ENCODE assay signal across 1 cellular context in the genomic region with DNA sequence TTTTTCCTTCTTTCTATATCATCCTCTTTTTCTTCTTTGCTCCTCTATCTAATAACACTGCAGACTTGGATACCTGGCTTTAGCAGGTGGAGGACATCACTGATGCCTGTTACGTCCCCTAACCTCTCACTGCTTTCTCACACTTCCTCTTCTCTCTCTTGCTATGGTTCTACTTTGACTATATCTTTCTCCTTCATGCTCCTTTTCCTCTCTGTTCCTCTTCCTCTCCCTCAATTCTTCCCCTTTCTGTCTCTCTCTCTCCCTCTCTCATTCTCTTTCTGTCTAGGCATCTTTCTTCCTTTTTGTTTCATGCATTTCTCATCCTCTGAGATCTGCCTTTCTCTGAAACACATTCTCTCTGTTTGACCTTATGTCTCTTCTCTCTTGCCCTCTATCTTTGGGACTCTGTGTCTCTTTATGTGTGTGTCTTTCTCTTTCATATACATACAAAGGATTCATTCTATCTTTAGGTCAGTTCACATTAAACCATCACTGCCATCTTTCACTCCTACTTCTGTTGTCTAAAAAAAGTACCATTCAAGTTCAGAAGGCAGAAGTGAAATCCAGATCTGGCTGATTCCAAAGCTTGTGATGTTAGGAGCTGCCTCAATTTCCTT.
A peak's percentile ranks its signal among the peaks of the same experiment; 100 is the strongest.
TF ChIP-seq lines count a peak whose summit lies in the region.

No MANE protein-coding gene starts in this region.

TF ChIP-seq in GM12878, 131 proteins besides CTCF, POLR2A, EP300 and RAD21 (continued from another document):
- 0 out of 2 replicates have a peak, but pooled peaks have one; percentile 33 for TF ChIP-seq NFIC (IDR thresholded peaks at IDR 0.05; ENCODE audit: low read depth, low read length)
- TF ChIP-seq DPF2 (IDR thresholded peaks at IDR 0.05): 0 out of 2 replicates have a peak, but pooled peaks have one; percentile 15
- 0 out of 2 replicates have a peak, but pooled peaks have one; percentile 6 for TF ChIP-seq RUNX3 (IDR thresholded peaks at IDR 0.05; ENCODE audit: low read length)
- no peak for TF ChIP-seq ASH2L (IDR thresholded peaks at IDR 0.05; ENCODE audit: borderline replicate concordance, low read depth)
- no peak for TF ChIP-seq CBX3 (IDR thresholded peaks at IDR 0.05; ENCODE audit: borderline replicate concordance, low read depth)
- TF ChIP-seq JUNB (IDR thresholded peaks at IDR 0.05): peak; percentile 64
- TF ChIP-seq CBX5 (IDR thresholded peaks at IDR 0.05; ENCODE audit: low read depth): no peak
- no peak for TF ChIP-seq PML (IDR thresholded peaks at IDR 0.05; ENCODE audit: low read length)
- peak; percentile 80 to 81; a peak in 3 of 4 replicates for TF ChIP-seq IKZF2 (IDR thresholded peaks at IDR 0.05)
- TF ChIP-seq, protein P1, sequence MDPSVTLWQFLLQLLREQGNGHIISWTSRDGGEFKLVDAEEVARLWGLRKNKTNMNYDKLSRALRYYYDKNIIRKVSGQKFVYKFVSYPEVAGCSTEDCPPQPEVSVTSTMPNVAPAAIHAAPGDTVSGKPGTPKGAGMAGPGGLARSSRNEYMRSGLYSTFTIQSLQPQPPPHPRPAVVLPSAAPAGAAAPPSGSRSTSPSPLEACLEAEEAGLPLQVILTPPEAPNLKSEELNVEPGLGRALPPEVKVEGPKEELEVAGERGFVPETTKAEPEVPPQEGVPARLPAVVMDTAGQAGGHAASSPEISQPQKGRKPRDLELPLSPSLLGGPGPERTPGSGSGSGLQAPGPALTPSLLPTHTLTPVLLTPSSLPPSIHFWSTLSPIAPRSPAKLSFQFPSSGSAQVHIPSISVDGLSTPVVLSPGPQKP (IDR thresholded peaks at IDR 0.05; ENCODE audit: low read depth, low read length): no peak
- TF ChIP-seq IKZF1 (conservative IDR thresholded peaks at IDR 0.05): peak; percentile 48
- TF ChIP-seq BACH1 (IDR thresholded peaks at IDR 0.05; ENCODE audit: borderline replicate concordance): no peak
- peak; percentile 22 for TF ChIP-seq MEF2B (IDR thresholded peaks at IDR 0.05; ENCODE audit: partially characterized antibody, poor library complexity, severe bottlenecking)
- TF ChIP-seq BHLHE40 (IDR thresholded peaks at IDR 0.05; ENCODE audit: borderline replicate concordance in 1 of 2, low read depth in 2 of 2, low read length in 1 of 2): no peak
- TF ChIP-seq, protein P2, sequence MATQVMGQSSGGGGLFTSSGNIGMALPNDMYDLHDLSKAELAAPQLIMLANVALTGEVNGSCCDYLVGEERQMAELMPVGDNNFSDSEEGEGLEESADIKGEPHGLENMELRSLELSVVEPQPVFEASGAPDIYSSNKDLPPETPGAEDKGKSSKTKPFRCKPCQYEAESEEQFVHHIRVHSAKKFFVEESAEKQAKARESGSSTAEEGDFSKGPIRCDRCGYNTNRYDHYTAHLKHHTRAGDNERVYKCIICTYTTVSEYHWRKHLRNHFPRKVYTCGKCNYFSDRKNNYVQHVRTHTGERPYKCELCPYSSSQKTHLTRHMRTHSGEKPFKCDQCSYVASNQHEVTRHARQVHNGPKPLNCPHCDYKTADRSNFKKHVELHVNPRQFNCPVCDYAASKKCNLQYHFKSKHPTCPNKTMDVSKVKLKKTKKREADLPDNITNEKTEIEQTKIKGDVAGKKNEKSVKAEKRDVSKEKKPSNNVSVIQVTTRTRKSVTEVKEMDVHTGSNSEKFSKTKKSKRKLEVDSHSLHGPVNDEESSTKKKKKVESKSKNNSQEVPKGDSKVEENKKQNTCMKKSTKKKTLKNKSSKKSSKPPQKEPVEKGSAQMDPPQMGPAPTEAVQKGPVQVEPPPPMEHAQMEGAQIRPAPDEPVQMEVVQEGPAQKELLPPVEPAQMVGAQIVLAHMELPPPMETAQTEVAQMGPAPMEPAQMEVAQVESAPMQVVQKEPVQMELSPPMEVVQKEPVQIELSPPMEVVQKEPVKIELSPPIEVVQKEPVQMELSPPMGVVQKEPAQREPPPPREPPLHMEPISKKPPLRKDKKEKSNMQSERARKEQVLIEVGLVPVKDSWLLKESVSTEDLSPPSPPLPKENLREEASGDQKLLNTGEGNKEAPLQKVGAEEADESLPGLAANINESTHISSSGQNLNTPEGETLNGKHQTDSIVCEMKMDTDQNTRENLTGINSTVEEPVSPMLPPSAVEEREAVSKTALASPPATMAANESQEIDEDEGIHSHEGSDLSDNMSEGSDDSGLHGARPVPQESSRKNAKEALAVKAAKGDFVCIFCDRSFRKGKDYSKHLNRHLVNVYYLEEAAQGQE (IDR thresholded peaks at IDR 0.05; ENCODE audit: low read depth, low read length): no peak
- TF ChIP-seq EED (IDR thresholded peaks at IDR 0.05; ENCODE audit: low read depth): peak; percentile 78
- no peak for TF ChIP-seq KLF5 (IDR thresholded peaks at IDR 0.05; ENCODE audit: partially characterized antibody)
- TF ChIP-seq, protein P3, sequence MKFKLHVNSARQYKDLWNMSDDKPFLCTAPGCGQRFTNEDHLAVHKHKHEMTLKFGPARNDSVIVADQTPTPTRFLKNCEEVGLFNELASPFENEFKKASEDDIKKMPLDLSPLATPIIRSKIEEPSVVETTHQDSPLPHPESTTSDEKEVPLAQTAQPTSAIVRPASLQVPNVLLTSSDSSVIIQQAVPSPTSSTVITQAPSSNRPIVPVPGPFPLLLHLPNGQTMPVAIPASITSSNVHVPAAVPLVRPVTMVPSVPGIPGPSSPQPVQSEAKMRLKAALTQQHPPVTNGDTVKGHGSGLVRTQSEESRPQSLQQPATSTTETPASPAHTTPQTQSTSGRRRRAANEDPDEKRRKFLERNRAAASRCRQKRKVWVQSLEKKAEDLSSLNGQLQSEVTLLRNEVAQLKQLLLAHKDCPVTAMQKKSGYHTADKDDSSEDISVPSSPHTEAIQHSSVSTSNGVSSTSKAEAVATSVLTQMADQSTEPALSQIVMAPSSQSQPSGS (IDR thresholded peaks at IDR 0.05; ENCODE audit: low read length): no peak
- peak; percentile 67 for TF ChIP-seq NBN (IDR thresholded peaks at IDR 0.05)
- peak; percentile 21; the same call in 1 of the 2 replicates for TF ChIP-seq TCF3 (IDR thresholded peaks at IDR 0.05; ENCODE audit: borderline replicate concordance, insufficient read depth, low read depth, low read length)
- no peak for TF ChIP-seq CHD2 (IDR thresholded peaks at IDR 0.05; ENCODE audit: borderline replicate concordance, low read depth, low read length)
- TF ChIP-seq NFXL1 (IDR thresholded peaks at IDR 0.05; ENCODE audit: borderline replicate concordance): no peak
- TF ChIP-seq IRF4 (IDR thresholded peaks at IDR 0.05; ENCODE audit: low read depth, low read length): peak; percentile 38; the same call in 1 of the 2 replicates
- peak; percentile 92 for TF ChIP-seq HDGF (IDR thresholded peaks at IDR 0.05)
- TF ChIP-seq, protein P4, sequence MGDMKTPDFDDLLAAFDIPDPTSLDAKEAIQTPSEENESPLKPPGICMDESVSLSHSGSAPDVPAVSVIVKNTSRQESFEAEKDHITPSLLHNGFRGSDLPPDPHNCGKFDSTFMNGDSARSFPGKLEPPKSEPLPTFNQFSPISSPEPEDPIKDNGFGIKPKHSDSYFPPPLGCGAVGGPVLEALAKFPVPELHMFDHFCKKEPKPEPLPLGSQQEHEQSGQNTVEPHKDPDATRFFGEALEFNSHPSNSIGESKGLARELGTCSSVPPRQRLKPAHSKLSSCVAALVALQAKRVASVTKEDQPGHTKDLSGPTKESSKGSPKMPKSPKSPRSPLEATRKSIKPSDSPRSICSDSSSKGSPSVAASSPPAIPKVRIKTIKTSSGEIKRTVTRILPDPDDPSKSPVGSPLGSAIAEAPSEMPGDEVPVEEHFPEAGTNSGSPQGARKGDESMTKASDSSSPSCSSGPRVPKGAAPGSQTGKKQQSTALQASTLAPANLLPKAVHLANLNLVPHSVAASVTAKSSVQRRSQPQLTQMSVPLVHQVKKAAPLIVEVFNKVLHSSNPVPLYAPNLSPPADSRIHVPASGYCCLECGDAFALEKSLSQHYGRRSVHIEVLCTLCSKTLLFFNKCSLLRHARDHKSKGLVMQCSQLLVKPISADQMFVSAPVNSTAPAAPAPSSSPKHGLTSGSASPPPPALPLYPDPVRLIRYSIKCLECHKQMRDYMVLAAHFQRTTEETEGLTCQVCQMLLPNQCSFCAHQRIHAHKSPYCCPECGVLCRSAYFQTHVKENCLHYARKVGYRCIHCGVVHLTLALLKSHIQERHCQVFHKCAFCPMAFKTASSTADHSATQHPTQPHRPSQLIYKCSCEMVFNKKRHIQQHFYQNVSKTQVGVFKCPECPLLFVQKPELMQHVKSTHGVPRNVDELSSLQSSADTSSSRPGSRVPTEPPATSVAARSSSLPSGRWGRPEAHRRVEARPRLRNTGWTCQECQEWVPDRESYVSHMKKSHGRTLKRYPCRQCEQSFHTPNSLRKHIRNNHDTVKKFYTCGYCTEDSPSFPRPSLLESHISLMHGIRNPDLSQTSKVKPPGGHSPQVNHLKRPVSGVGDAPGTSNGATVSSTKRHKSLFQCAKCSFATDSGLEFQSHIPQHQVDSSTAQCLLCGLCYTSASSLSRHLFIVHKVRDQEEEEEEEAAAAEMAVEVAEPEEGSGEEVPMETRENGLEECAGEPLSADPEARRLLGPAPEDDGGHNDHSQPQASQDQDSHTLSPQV (IDR thresholded peaks at IDR 0.05): no peak
- TF ChIP-seq CHD4 (IDR thresholded peaks at IDR 0.05): no peak
- TF ChIP-seq ZNF217 (IDR thresholded peaks at IDR 0.05): peak; percentile 72; the same call in 1 of the 2 replicates
- TF ChIP-seq NR2F1 (conservative IDR thresholded peaks at IDR 0.05): no peak
